15 cellular contexts compared by ENCODE assay signal in genomic region chr2:38466849-38467767, GRCh38.
DNase-seq lines count a peak whose midpoint lies in the region; ATAC-seq, FAIRE-seq and TF ChIP-seq lines count a peak whose summit lies in the region.
"Had no signal": no experiment of that assay in that cellular context is flagged by ENCODE, and none has a peak within 500 bp of the region (broad histone marks: within the 10 kb centered on the region; RNA-seq: fewer than 3 reads in every experiment).

No MANE protein-coding gene starts in this region.

- peak; percentile 5 for DNase-seq in NCI-H748 (lab: John Stamatoyannopoulos, UW; ENCODE audit: unreplicated experiment)
- DNase-seq in NCI-H748 treated with DMSO at 0.1 percent for 48 hours (lab: John Stamatoyannopoulos, UW): no peak
- no peak for DNase-seq in esophagus squamous epithelium (lab: John Stamatoyannopoulos, UW)
- DNase-seq in omental fat pad (ENCODE audit: low spot score): no peak
- DNase-seq in aorta: no peak
- no peak for DNase-seq in activated CD4-positive, CD25-positive, alpha-beta regulatory T cell treated with anti-CD3 and anti-CD28 coated beads, Interleukin-2, amount 50 U/mL, for 72 hours
- DNase-seq in H54 (ENCODE audit: insufficient read length, low spot score): no peak
- DNase-seq: activated naive CD8-positive, alpha-beta T cell treated with anti-CD3 and anti-CD28 coated beads, Interleukin-2, amount 10 ng/mL, durations not matched to agents 7 days and 5 days; NCI-H1694; occipital lobe; stimulated activated CD4-positive, alpha-beta T cell treated with anti-CD3 and anti-CD28 coated beads, Interleukin-12 subunit alpha, Interleukin-12 subunit beta, amount 100 ng/mL, for 4 hours; T-helper 1 cell had no signal

- peak overlapping the region; percentile 5 to 85 (median 80) for H3K27ac ChIP-seq in esophagus squamous epithelium
- H3K27ac ChIP-seq in aorta (ENCODE audit: low read depth in 1 of 2, low read length in 2 of 2): peak overlapping the region; percentile 8 to 72
- H3K27ac ChIP-seq: KMS-11 had no signal

- TF ChIP-seq CTCF in esophagus squamous epithelium (IDR thresholded peaks at IDR 0.05) (no peak), omental fat pad (IDR thresholded peaks at IDR 0.05) (no peak)

- WGBS in esophagus squamous epithelium, 2 donors: 63 to 73% methylated on average over 11 of the region's 11 CpGs
- WGBS in aorta, 2 donors: 28 to 32% methylated on average over 11 of the region's 11 CpGs

- no peak for FAIRE-seq in H54 (lab: Jason Lieb, UNC)
- FAIRE-seq: colon had no signal

- H3K4me1 ChIP-seq in esophagus squamous epithelium: peaks cover 0 to 50% (median 0%) of the 10 kb centered on the region in 3 donors
- peaks cover 0 to 1% of the 10 kb centered on the region in 2 donors for H3K4me1 ChIP-seq in aorta (ENCODE audit: control insufficient read depth in 1 of 2, insufficient read depth in 2 of 2, low read length in 2 of 2)

- no peak overlapping the region for H3K4me3 ChIP-seq in esophagus squamous epithelium
- H3K4me3 ChIP-seq in aorta (ENCODE audit: low read length in 2 of 2): no peak overlapping the region

- no peak for TF ChIP-seq POLR2A in esophagus squamous epithelium (IDR thresholded peaks at IDR 0.05)
- no peak for TF ChIP-seq POLR2A in H54 (IDR thresholded peaks at IDR 0.05; ENCODE audit: low read depth, low read length)

- intact Hi-C loops in esophagus squamous epithelium (cut with DNase I): no loop called here
- intact Hi-C loops in aorta (cut with DNase I): no loop called here

- peak; percentile 37 for ATAC-seq in omental fat pad (ENCODE audit: low FRiP score)
- ATAC-seq in aorta (ENCODE audit: low FRiP score): peak; percentile 39
- no peak for ATAC-seq in GM21723 (IDR thresholded peaks at IDR 0.05; ENCODE audit: unreplicated experiment)

- H3K9me3 ChIP-seq in esophagus squamous epithelium: no peaks in the 10 kb centered on the region
- no peaks in the 10 kb centered on the region for H3K9me3 ChIP-seq in aorta (ENCODE audit: control insufficient read depth, low read length)

- H3K36me3 ChIP-seq in esophagus squamous epithelium (no peaks in the 10 kb centered on the region), aorta (ENCODE audit: control insufficient read depth in 1 of 2, insufficient read depth in 2 of 2, low read length in 1 of 2) (no peaks in the 10 kb centered on the region)

- H3K27me3 ChIP-seq in esophagus squamous epithelium: no peaks in the 10 kb centered on the region
- H3K27me3 ChIP-seq in aorta (ENCODE audit: control insufficient read depth in 1 of 2, insufficient read depth in 2 of 2, low read length in 1 of 2): no peaks in the 10 kb centered on the region
